ENCODE assay signal across 8 cellular contexts in genomic region chr9:113173341-113173740, GRCh38.
"Had no signal": no experiment of that assay in that cellular context is flagged by ENCODE, and none has a peak within 500 bp of the region (broad histone marks: within the 10 kb centered on the region; RNA-seq: fewer than 3 reads in every experiment).

No MANE protein-coding gene starts in this region.

- H3K27ac Mint-ChIP-seq: HFFc6 had no signal

- H2AFZ ChIP-seq: GM23248 had no signal

- H3K4me3 Mint-ChIP-seq: HFFc6 had no signal

- H3K27ac ChIP-seq: GM23248 had no signal

- DNase-seq: GM23248, GOT3, H7, HFFc6, IMR-90 had no signal

- H3K9me3 ChIP-seq: HAP-1 had no signal

- ATAC-seq: HCT116, K562 had no signal

- H3K9ac ChIP-seq: GM23248 had no signal

- H3K9me3 Mint-ChIP-seq: HFFc6 had no signal

- H3K4me3 ChIP-seq: GM23248, HAP-1, K562 had no signal

- H3K4me1 ChIP-seq: HAP-1 had no signal
